ENCODE assay signal across 15 cellular contexts in genomic region chr1:74586253-74586897, GRCh38.
DNase-seq lines count a peak whose midpoint lies in the region; ATAC-seq, FAIRE-seq and TF ChIP-seq lines count a peak whose summit lies in the region.
"Had no signal": no experiment of that assay in that cellular context is flagged by ENCODE, and none has a peak within 500 bp of the region (broad histone marks: within the 10 kb centered on the region; RNA-seq: fewer than 3 reads in every experiment).

No MANE protein-coding gene starts in this region.

- TF ChIP-seq CTCF in activated CD8-positive, alpha-beta T cell treated with anti-CD3 and anti-CD28 coated beads for 36 hours (IDR thresholded peaks at IDR 0.05): no peak
- no peak for TF ChIP-seq CTCF in mammary epithelial cell (conservative IDR thresholded peaks at IDR 0.05 in 1 of 2, IDR thresholded peaks at IDR 0.05 in 1 of 2; ENCODE audit: extremely low read depth in 1 of 2, insufficient read depth in 1 of 2, low read depth in 1 of 2, low read length in 2 of 2)
- no peak for TF ChIP-seq CTCF in D721Med (IDR thresholded peaks at IDR 0.05; ENCODE audit: insufficient read depth, missing control alignments)
- TF ChIP-seq CTCF in GM10266 (IDR thresholded peaks at IDR 0.05; ENCODE audit: control insufficient read depth, insufficient read depth, low read depth, missing control alignments): no peak

- H3K27me3 Mint-ChIP-seq in activated CD8-positive, alpha-beta T cell treated with anti-CD3 and anti-CD28 coated beads, Interleukin-2, amount 10 ng/mL, durations not matched to agents 7 days and 5 days (ENCODE audit: low read depth): peaks cover 4% of the 10 kb centered on the region
- H3K27me3 Mint-ChIP-seq in activated CD8-positive, alpha-beta T cell treated with anti-CD3 and anti-CD28 coated beads for 36 hours: peaks cover 2% of the 10 kb centered on the region

- H3K9me3 ChIP-seq in Karpas-422 (ENCODE audit: low read length) (no peaks in the 10 kb centered on the region), mammary epithelial cell (replicated peaks; ENCODE audit: insufficient read depth, low read length) (no peaks in the 10 kb centered on the region), skeletal muscle satellite cell (replicated peaks; ENCODE audit: low read length) (no peaks in the 10 kb centered on the region)
- H3K9me3 ChIP-seq: BE2C, transverse colon had no signal

- H4K20me1 ChIP-seq in Karpas-422 (ENCODE audit: insufficient read depth, low read depth, low read length): no peaks in the 10 kb centered on the region
- H4K20me1 ChIP-seq in mammary epithelial cell (ENCODE audit: insufficient read depth, low read length): no peaks in the 10 kb centered on the region

- no peak for FAIRE-seq in D721Med (lab: Jason Lieb, UNC)
- FAIRE-seq: H1 had no signal

- BruUV-seq in mammary epithelial cell (replicated peaks; lab: Mats Ljungman, UMichigan): no TSS peak

- peak overlapping the region; percentile 40 for H3K4me3 Mint-ChIP-seq in activated CD8-positive, alpha-beta T cell treated with anti-CD3 and anti-CD28 coated beads, Interleukin-2, amount 10 ng/mL, durations not matched to agents 7 days and 5 days
- H3K4me3 Mint-ChIP-seq in activated CD8-positive, alpha-beta T cell treated with anti-CD3 and anti-CD28 coated beads for 36 hours: no peak overlapping the region

- peak overlapping the region; percentile 62 for H3K4me2 ChIP-seq in Karpas-422 (ENCODE audit: low read depth, low read length, poor library complexity, severe bottlenecking)
- H3K4me2 ChIP-seq in mammary epithelial cell (ENCODE audit: insufficient read depth, low read depth, low read length): peak overlapping the region; percentile 54
- H3K4me2 ChIP-seq in skeletal muscle satellite cell (ENCODE audit: low read length): peak overlapping the region; percentile 33

- no peaks in the 10 kb centered on the region for H3K36me3 Mint-ChIP-seq in activated CD8-positive, alpha-beta T cell treated with anti-CD3 and anti-CD28 coated beads, Interleukin-2, amount 10 ng/mL, durations not matched to agents 7 days and 5 days (ENCODE audit: low read depth)
- H3K36me3 Mint-ChIP-seq in activated CD8-positive, alpha-beta T cell treated with anti-CD3 and anti-CD28 coated beads for 36 hours (ENCODE audit: low read depth): no peaks in the 10 kb centered on the region

- H2AFZ ChIP-seq in Karpas-422 (ENCODE audit: low read length) (peak overlapping the region; percentile 96), mammary epithelial cell (ENCODE audit: low read depth, low read length) (no peak overlapping the region)

- no peak overlapping the region for H3K27ac Mint-ChIP-seq in activated CD8-positive, alpha-beta T cell treated with anti-CD3 and anti-CD28 coated beads, Interleukin-2, amount 10 ng/mL, durations not matched to agents 7 days and 5 days
- no peak overlapping the region for H3K27ac Mint-ChIP-seq in activated CD8-positive, alpha-beta T cell treated with anti-CD3 and anti-CD28 coated beads for 36 hours

- no peak for ATAC-seq in activated CD8-positive, alpha-beta T cell treated with anti-CD3 and anti-CD28 coated beads, Interleukin-2, amount 10 ng/mL, durations not matched to agents 7 days and 5 days
- no peak for ATAC-seq in activated CD8-positive, alpha-beta T cell treated with anti-CD3 and anti-CD28 coated beads for 36 hours
- ATAC-seq: right cardiac atrium had no signal

- H3K9ac ChIP-seq in Karpas-422 (ENCODE audit: low read length): no peak overlapping the region
- H3K9ac ChIP-seq in mammary epithelial cell (ENCODE audit: insufficient read depth, low read length): no peak overlapping the region
- H3K9ac ChIP-seq in skeletal muscle satellite cell (ENCODE audit: low read depth, low read length): no peak overlapping the region

- no peaks in the 10 kb centered on the region for H3K9me3 Mint-ChIP-seq in activated CD8-positive, alpha-beta T cell treated with anti-CD3 and anti-CD28 coated beads, Interleukin-2, amount 10 ng/mL, durations not matched to agents 7 days and 5 days (ENCODE audit: insufficient read depth)
- no peaks in the 10 kb centered on the region for H3K9me3 Mint-ChIP-seq in activated CD8-positive, alpha-beta T cell treated with anti-CD3 and anti-CD28 coated beads for 36 hours

- CTCF ChIA-PET in activated CD8-positive, alpha-beta T cell treated with anti-CD3 and anti-CD28 coated beads, Interleukin-2, amount 10 ng/mL, durations not matched to agents 7 days and 5 days (lab: Charles Lee): no interaction called here
- CTCF ChIA-PET in activated CD8-positive, alpha-beta T cell treated with anti-CD3 and anti-CD28 coated beads for 36 hours (lab: Charles Lee): no interaction called here
- CTCF ChIA-PET in mammary epithelial cell (lab: Charles Lee; ENCODE audit: low non-redundant PET): no interaction called here

- no peaks in the 10 kb centered on the region for H3K36me3 ChIP-seq in Karpas-422 (ENCODE audit: insufficient read depth, low read length)
- H3K36me3 ChIP-seq in mammary epithelial cell (ENCODE audit: insufficient read depth, low read length): no peaks in the 10 kb centered on the region
- H3K36me3 ChIP-seq in skeletal muscle satellite cell (ENCODE audit: insufficient read depth, low read length): no peaks in the 10 kb centered on the region
- H3K36me3 ChIP-seq: BE2C, transverse colon had no signal

- WGBS in mammary epithelial cell (ENCODE audit: low coverage, missing lambda C conversion rate): 57% methylated on average over 4 of the region's 4 CpGs

- in situ Hi-C loops in mammary epithelial cell (cut with MboI; ENCODE audit: low sequenced_read_pairs in 2 of 2): no loop called here

- H3K4me1 Mint-ChIP-seq in activated CD8-positive, alpha-beta T cell treated with anti-CD3 and anti-CD28 coated beads, Interleukin-2, amount 10 ng/mL, durations not matched to agents 7 days and 5 days (ENCODE audit: low read depth): no peaks in the 10 kb centered on the region
- H3K4me1 Mint-ChIP-seq in activated CD8-positive, alpha-beta T cell treated with anti-CD3 and anti-CD28 coated beads for 36 hours (ENCODE audit: low read depth): no peaks in the 10 kb centered on the region

- H3K27me3 ChIP-seq in Karpas-422 (ENCODE audit: low read length) (no peaks in the 10 kb centered on the region), mammary epithelial cell (ENCODE audit: insufficient read depth, low read length) (no peaks in the 10 kb centered on the region), skeletal muscle satellite cell (ENCODE audit: control insufficient read depth, insufficient read depth, low read length) (no peaks in the 10 kb centered on the region)
- H3K27me3 ChIP-seq: BE2C, transverse colon had no signal

- intact Hi-C loops in activated CD8-positive, alpha-beta T cell treated with anti-CD3 and anti-CD28 coated beads for 36 hours (cut with micrococcal nuclease): no loop called here
- intact Hi-C loops in mammary epithelial cell (cut with micrococcal nuclease): no loop called here

- dilution Hi-C loops in mammary epithelial cell (cut with HindIII; ENCODE audit: low sequenced_read_pairs): no loop called here

- peak overlapping the region; percentile 36; the same call in 1 of the 2 replicates for H3K4me3 ChIP-seq in Karpas-422 (ENCODE audit: low read length)
- peak overlapping the region in 2 of 3 experiments; percentile 32 to 44 for H3K4me3 ChIP-seq in mammary epithelial cell (replicated peaks in 1 of 3; ENCODE audit: insufficient read depth in 1 of 3, low read depth in 2 of 3, low read length in 3 of 3)
- H3K4me3 ChIP-seq in skeletal muscle satellite cell (ENCODE audit: low read length): peak overlapping the region; percentile 24

- POLR2A ChIA-PET in activated CD8-positive, alpha-beta T cell treated with anti-CD3 and anti-CD28 coated beads, Interleukin-2, amount 10 ng/mL, durations not matched to agents 7 days and 5 days (lab: Charles Lee): no interaction called here
- POLR2A ChIA-PET in activated CD8-positive, alpha-beta T cell treated with anti-CD3 and anti-CD28 coated beads for 36 hours (lab: Charles Lee): no interaction called here

- no peaks in the 10 kb centered on the region for H3K9me2 ChIP-seq in Karpas-422 (replicated peaks; ENCODE audit: insufficient read depth, low read length)

- H3K79me2 ChIP-seq in Karpas-422 (ENCODE audit: low read length): no peaks in the 10 kb centered on the region
- no peaks in the 10 kb centered on the region for H3K79me2 ChIP-seq in mammary epithelial cell (ENCODE audit: insufficient read depth, low read length)

- H3K4me1 ChIP-seq in Karpas-422 (ENCODE audit: low read length) (peaks cover 4% of the 10 kb centered on the region), mammary epithelial cell (ENCODE audit: insufficient read depth, low read length) (no peaks in the 10 kb centered on the region), skeletal muscle satellite cell (ENCODE audit: control insufficient read depth, insufficient read depth, low read length) (no peaks in the 10 kb centered on the region)
- H3K4me1 ChIP-seq: transverse colon had no signal

- no peak overlapping the region for H3K27ac ChIP-seq in Karpas-422 (ENCODE audit: low read length)
- no peak overlapping the region for H3K27ac ChIP-seq in mammary epithelial cell (ENCODE audit: insufficient read depth, low read depth, low read length)
- H3K27ac ChIP-seq: transverse colon had no signal

- DNase-seq in activated CD8-positive, alpha-beta T cell treated with anti-CD3 and anti-CD28 coated beads, Interleukin-2, amount 10 ng/mL, durations not matched to agents 7 days and 5 days: no peak
- no peak for DNase-seq in activated CD8-positive, alpha-beta T cell treated with anti-CD3 and anti-CD28 coated beads for 36 hours
- DNase-seq in Karpas-422 (peak; percentile 44), mammary epithelial cell (no peak), D721Med (ENCODE audit: insufficient read length, low spot score) (no peak), GM10266 (ENCODE audit: extremely low spot score) (no peak)
- no peak for DNase-seq in stimulated activated CD4-positive, alpha-beta T cell treated with anti-CD3 and anti-CD28 coated beads, Interleukin-12 subunit alpha, Interleukin-12 subunit beta, amount 100 ng/mL, for 4 hours
- DNase-seq: activated effector memory CD4-positive, alpha-beta T cell treated with anti-CD3 and anti-CD28 coated beads, Interleukin-2, amount 50 U/mL, for 16 hours; BE2C; caudate nucleus; Kasumi-1; right cardiac atrium; transverse colon had no signal
